Comparison of ENCODE assay signal across 8 cellular contexts in genomic region chr12:89350661-89351488, GRCh38. TPM values are rescaled to one million over a fixed set of nuclear protein-coding genes. Genes with fewer than 3 reads are reported as not detected.
DNase-seq lines count a peak whose midpoint lies in the region; ATAC-seq and TF ChIP-seq lines count a peak whose summit lies in the region.

No MANE protein-coding gene starts in this region.

- H2AFZ ChIP-seq in PC-3 (ENCODE audit: low read length) (no peak overlapping the region), mammary epithelial cell (ENCODE audit: low read depth, low read length) (no peak overlapping the region)

- no peaks in the 10 kb centered on the region for H3K36me3 ChIP-seq in GM06990 (ENCODE audit: control insufficient read depth, insufficient read depth, low read length)
- H3K36me3 ChIP-seq in PC-3 (ENCODE audit: low read depth, low read length) = peaks cover 41% of the 10 kb centered on the region
- peaks cover 37% of the 10 kb centered on the region for H3K36me3 ChIP-seq in mammary epithelial cell (ENCODE audit: insufficient read depth, low read length)
- peaks cover 12 to 31% (median 16%) of the 10 kb centered on the region in 5 donors for H3K36me3 ChIP-seq in subcutaneous abdominal adipose tissue (ENCODE audit: control insufficient read depth in 5 of 5, insufficient read depth in 5 of 5, low read length in 5 of 5)

- H3K79me2 ChIP-seq in PC-3 (ENCODE audit: low read length) = peaks cover 71% of the 10 kb centered on the region
- peaks cover 70% of the 10 kb centered on the region for H3K79me2 ChIP-seq in mammary epithelial cell (ENCODE audit: insufficient read depth, low read length)

- ATAC-seq in PC-3 = no peak
- no peak for ATAC-seq in left lobe of liver
- no peak for ATAC-seq in GM18868 (IDR thresholded peaks at IDR 0.05; ENCODE audit: unreplicated experiment)

- intact Hi-C loops in PC-3 (cut with micrococcal nuclease) = no loop called here
- intact Hi-C loops in mammary epithelial cell (cut with micrococcal nuclease) = no loop called here

- H3K9me2 ChIP-seq in PC-3 (replicated peaks; ENCODE audit: low read length) = no peaks in the 10 kb centered on the region

- H3K9ac ChIP-seq in PC-3 (ENCODE audit: low read length) (peak overlapping the region; percentile 90), mammary epithelial cell (ENCODE audit: insufficient read depth, low read length) (peak overlapping the region; percentile 98), subcutaneous abdominal adipose tissue (ENCODE audit: low read length in 5 of 5) (peak overlapping the region; percentile 77 to 94 (median 91))

- H4K20me1 ChIP-seq in PC-3 (ENCODE audit: low read length) (peaks cover 53% of the 10 kb centered on the region), mammary epithelial cell (ENCODE audit: insufficient read depth, low read length) (peaks cover 17% of the 10 kb centered on the region)

- H3K4me3 ChIP-seq in GM06990 (replicated peaks; ENCODE audit: low read depth, low read length) = peak overlapping the region; percentile 48
- peak overlapping the region; percentile 98 for H3K4me3 ChIP-seq in PC-3 (ENCODE audit: low read length)
- H3K4me3 ChIP-seq in mammary epithelial cell (replicated peaks in 1 of 3; ENCODE audit: insufficient read depth in 1 of 3, low read depth in 2 of 3, low read length in 3 of 3) = peak overlapping the region; percentile 85 to 93 (median 92)
- H3K4me3 ChIP-seq in subcutaneous abdominal adipose tissue (ENCODE audit: low read depth in 1 of 5, low read length in 5 of 5) = peak overlapping the region; percentile 92 to 100 (median 97)

- H3F3A ChIP-seq in PC-3 (ENCODE audit: low read length, unreplicated experiment) = peaks cover 9% of the 10 kb centered on the region

- CTCF ChIA-PET in PC-3 (lab: Charles Lee) (no interaction called here), mammary epithelial cell (lab: Charles Lee; ENCODE audit: low non-redundant PET) (interaction anchor here (0.6 kb wide), 1 partner anchor 126 kb away, joined by 3 read pairs; no protein-coding TSS in a partner anchor)

- DNase-seq in GM06990 (ENCODE audit: extremely low read depth, insufficient read length) = peak; percentile 25
- DNase-seq in PC-3 = no peak
- DNase-seq in mammary epithelial cell = peak; percentile 16
- DNase-seq in left lobe of liver (ENCODE audit: low spot score) = peak; percentile 57
- no peak for DNase-seq in NCI-H446 (lab: John Stamatoyannopoulos, UW)
- DNase-seq in globus pallidus (ENCODE audit: low spot score) = no peak

- POLR2A ChIA-PET in PC-3 (lab: Charles Lee; ENCODE audit: unreplicated experiment) = no interaction called here

- H3K4me1 ChIP-seq in PC-3 (ENCODE audit: insufficient read depth, low read length) (peaks cover 57% of the 10 kb centered on the region), mammary epithelial cell (ENCODE audit: insufficient read depth, low read length) (peaks cover 41% of the 10 kb centered on the region), subcutaneous abdominal adipose tissue (ENCODE audit: control insufficient read depth in 5 of 5, insufficient read depth in 5 of 5, low read length in 5 of 5) (peaks cover 9 to 84% (median 61%) of the 10 kb centered on the region in 5 donors)

- H3K4me2 ChIP-seq in PC-3 (ENCODE audit: low read length) (peak overlapping the region; percentile 91), mammary epithelial cell (ENCODE audit: insufficient read depth, low read depth, low read length) (peak overlapping the region; percentile 93)

- BruUV-seq in PC-3 (replicated peaks; lab: Mats Ljungman, UMichigan) (no TSS peak), mammary epithelial cell (replicated peaks; lab: Mats Ljungman, UMichigan) (no TSS peak)

- H3K9me3 ChIP-seq in PC-3 (ENCODE audit: low read length) (no peaks in the 10 kb centered on the region), mammary epithelial cell (replicated peaks; ENCODE audit: insufficient read depth, low read length) (peaks cover 4% of the 10 kb centered on the region), subcutaneous abdominal adipose tissue (ENCODE audit: control insufficient read depth in 5 of 5, low read length in 5 of 5) (no peaks in the 10 kb centered on the region)

- WGBS in mammary epithelial cell (ENCODE audit: low coverage, missing lambda C conversion rate) = 2% methylated on average over 39 of the region's 50 CpGs

- in situ Hi-C loops in mammary epithelial cell (cut with MboI; ENCODE audit: low sequenced_read_pairs in 2 of 2) = loop anchor here (5.0 to 10.0 kb wide), 3 partner anchors 104 to 299 kb away; no protein-coding TSS in a partner anchor

- H3K27me3 ChIP-seq in GM06990 (replicated peaks; ENCODE audit: control insufficient read depth, insufficient read depth, low read length) (no peaks in the 10 kb centered on the region; the same call in none of the 2 replicates), PC-3 (ENCODE audit: low read length) (no peaks in the 10 kb centered on the region), mammary epithelial cell (ENCODE audit: insufficient read depth, low read length) (no peaks in the 10 kb centered on the region), subcutaneous abdominal adipose tissue (ENCODE audit: control insufficient read depth in 5 of 5, insufficient read depth in 4 of 5, low read length in 5 of 5) (no peaks in the 10 kb centered on the region)

- dilution Hi-C loops in mammary epithelial cell (cut with HindIII; ENCODE audit: low sequenced_read_pairs) = no loop called here

- H3K27ac ChIP-seq in PC-3 (ENCODE audit: low read length) = peak overlapping the region; percentile 84
- peak overlapping the region; percentile 89 for H3K27ac ChIP-seq in mammary epithelial cell (ENCODE audit: insufficient read depth, low read depth, low read length)
- peak overlapping the region; percentile 98 for H3K27ac ChIP-seq in subcutaneous abdominal adipose tissue (ENCODE audit: low read depth, low read length)

- no peak for TF ChIP-seq CTCF in GM06990 (IDR thresholded peaks at IDR 0.05; ENCODE audit: insufficient read depth, low read length, poor library complexity, severe bottlenecking)
- no peak for TF ChIP-seq CTCF in PC-3 (conservative IDR thresholded peaks at IDR 0.05; ENCODE audit: low read depth, low read length)
- no peak for TF ChIP-seq CTCF in mammary epithelial cell (conservative IDR thresholded peaks at IDR 0.05 in 1 of 2, IDR thresholded peaks at IDR 0.05 in 1 of 2; ENCODE audit: extremely low read depth in 1 of 2, insufficient read depth in 1 of 2, low read depth in 1 of 2, low read length in 2 of 2)

RNA-seq across cellular contexts. Expression of gene DUSP6, which starts 1.4 kb away (rescaled TPM):
- total RNA-seq in PC-3 (2014; rRNA removed) (184 and 244 TPM in 2 replicates), mammary epithelial cell (100 to 1,000 TPM; 190 to 291 TPM), left lobe of liver (31.5 TPM)
- 367 TPM for polyA plus RNA-seq in mammary epithelial cell
- polyA minus RNA-seq in mammary epithelial cell = 673 TPM

Comparison
In these comparisons a context has a peak if more than half of its experiments do, and no peak if none do; other contexts are left out.
1. DNase-seq: peak in GM06990 (single experiment), mammary epithelial cell (single experiment) and left lobe of liver (single experiment); none in PC-3 (single experiment), NCI-H446 (0 of 2) and globus pallidus (single experiment).
2. H3K4me3 ChIP-seq: peak in every context shown above with its lines; median percentile 98 in PC-3; 97 in subcutaneous abdominal adipose tissue; 92 in mammary epithelial cell; 48 in GM06990.
3. Peak in every context shown above with its lines, with median percentiles within 50 percentile points of each other: H3K27ac ChIP-seq and H3K9ac ChIP-seq.